ENCODE assay signal across 9 cellular contexts in genomic region chr2:148926291-148926961, GRCh38. TPM values are rescaled to one million over a fixed set of nuclear protein-coding genes. Genes with fewer than 3 reads are reported as not detected.
DNase-seq lines count a peak whose midpoint lies in the region; FAIRE-seq and TF ChIP-seq lines count a peak whose summit lies in the region.
"Had no signal": no experiment of that assay in that cellular context is flagged by ENCODE, and none has a peak within 500 bp of the region (broad histone marks: within the 10 kb centered on the region; RNA-seq: fewer than 3 reads in every experiment).

No MANE protein-coding gene starts in this region.

- peaks cover 9% of the 10 kb centered on the region for H3K36me3 Mint-ChIP-seq in activated CD4-positive, alpha-beta memory T cell treated with anti-CD3 and anti-CD28 coated beads for 36 hours
- H3K36me3 Mint-ChIP-seq in nephron (ENCODE audit: low read depth) = no peaks in the 10 kb centered on the region
- H3K36me3 Mint-ChIP-seq: mesothelial cell of epicardium had no signal

- H3K27ac ChIP-seq in endothelial cell of umbilical vein (ENCODE audit: insufficient read depth, low read depth, low read length) (no peak overlapping the region), transverse colon (peak overlapping the region in 2 of 4 donors; percentile 19 to 28)

- H3K27me3 Mint-ChIP-seq in activated CD4-positive, alpha-beta memory T cell treated with anti-CD3 and anti-CD28 coated beads for 36 hours = no peaks in the 10 kb centered on the region
- H3K27me3 Mint-ChIP-seq in nephron (ENCODE audit: low read depth) = peaks cover 4% of the 10 kb centered on the region

- TF ChIP-seq CTCF in GM12875 (IDR thresholded peaks at IDR 0.05; ENCODE audit: borderline replicate concordance, insufficient read depth, low read depth, low read length) (peak; percentile 72; the same call in 1 of the 2 replicates), endothelial cell of umbilical vein (IDR thresholded peaks at IDR 0.05; ENCODE audit: extremely low read depth in 1 of 2, insufficient read depth in 1 of 2, low read depth in 1 of 2, low read length in 2 of 2) (peak; percentile 74 to 75), nephron (IDR thresholded peaks at IDR 0.05; ENCODE audit: unreplicated experiment in 3 of 3) (peak; percentile 57 to 72 (median 58)), transverse colon (IDR thresholded peaks at IDR 0.05) (peak; percentile 25 to 71 (median 45))

- FAIRE-seq in endothelial cell of umbilical vein (lab: Jason Lieb, UNC) = peak; percentile 31

- peak overlapping the region; percentile 65 for H2AFZ ChIP-seq in endothelial cell of umbilical vein (ENCODE audit: low read depth, low read length)

- no peaks in the 10 kb centered on the region for H3K9me3 Mint-ChIP-seq in activated CD4-positive, alpha-beta memory T cell treated with anti-CD3 and anti-CD28 coated beads for 36 hours
- no peaks in the 10 kb centered on the region for H3K9me3 Mint-ChIP-seq in nephron
- H3K9me3 Mint-ChIP-seq: mesothelial cell of epicardium had no signal

- CTCF ChIA-PET in activated CD4-positive, alpha-beta memory T cell treated with anti-CD3 and anti-CD28 coated beads for 36 hours (lab: Charles Lee) = interaction anchor here (0.8 to 1.4 kb wide), 7 partner anchors 9 to 142 kb away, joined by 3 to 5 read pairs (median 4); no protein-coding TSS in a partner anchor
- CTCF ChIA-PET in endothelial cell of umbilical vein (lab: Charles Lee) = interaction anchor here (1.0 to 1.5 kb wide), 7 partner anchors 10 to 990 kb away, joined by 3 to 5 read pairs (median 4); no protein-coding TSS in a partner anchor

- H3K4me1 ChIP-seq in endothelial cell of umbilical vein (ENCODE audit: control insufficient read depth, extremely low read depth, insufficient read depth, low read length) (no peaks in the 10 kb centered on the region), transverse colon (peaks cover 0 to 9% (median 0%) of the 10 kb centered on the region in 4 donors)

- H3K9me3 ChIP-seq in MG63 (no peaks in the 10 kb centered on the region), endothelial cell of umbilical vein (replicated peaks; ENCODE audit: control insufficient read depth, insufficient read depth, low read length) (no peaks in the 10 kb centered on the region), transverse colon (no peaks in the 10 kb centered on the region)

- H3K27me3 ChIP-seq in H7 (ENCODE audit: control insufficient read depth, insufficient read depth, low read length) (no peaks in the 10 kb centered on the region), MG63 (no peaks in the 10 kb centered on the region), endothelial cell of umbilical vein (ENCODE audit: control insufficient read depth in 2 of 2, insufficient read depth in 2 of 2, low read length in 2 of 2) (no peaks in the 10 kb centered on the region), transverse colon (no peaks in the 10 kb centered on the region)

- peak overlapping the region; percentile 61 for H3K27ac Mint-ChIP-seq in activated CD4-positive, alpha-beta memory T cell treated with anti-CD3 and anti-CD28 coated beads for 36 hours
- peak overlapping the region; percentile 21 to 81 (median 76) for H3K27ac Mint-ChIP-seq in nephron
- H3K27ac Mint-ChIP-seq: mesothelial cell of epicardium had no signal

- no peaks in the 10 kb centered on the region for H3K9me1 ChIP-seq in endothelial cell of umbilical vein (replicated peaks; ENCODE audit: control insufficient read depth, extremely low read depth, insufficient read depth, low read length)

- H3K4me3 Mint-ChIP-seq in activated CD4-positive, alpha-beta memory T cell treated with anti-CD3 and anti-CD28 coated beads for 36 hours = peak overlapping the region; percentile 77
- peak overlapping the region in 1 of 3 experiments; percentile 35 for H3K4me3 Mint-ChIP-seq in nephron
- H3K4me3 Mint-ChIP-seq: mesothelial cell of epicardium had no signal

- no peak for TF ChIP-seq EP300 in transverse colon (IDR thresholded peaks at IDR 0.05; ENCODE audit: low read depth)

- H3K4me3 ChIP-seq in GM12875 (ENCODE audit: low read depth, low read length) (no peak overlapping the region), H7 (ENCODE audit: insufficient read depth, low read depth, low read length) (no peak overlapping the region), MG63 (no peak overlapping the region), endothelial cell of umbilical vein (replicated peaks in 1 of 3; ENCODE audit: insufficient read depth in 1 of 3, low read depth in 1 of 3, low read length in 3 of 3) (no peak overlapping the region), transverse colon (peak overlapping the region in 1 of 4 donors; percentile 10)

- H3K79me2 ChIP-seq in endothelial cell of umbilical vein (ENCODE audit: control insufficient read depth, insufficient read depth, low read length) = no peaks in the 10 kb centered on the region

- POLR2A ChIA-PET in activated CD4-positive, alpha-beta memory T cell treated with anti-CD3 and anti-CD28 coated beads for 36 hours (lab: Charles Lee) = interaction anchor here (1.4 kb wide), 1 partner anchor 282 kb away, joined by 3 read pairs; the partner anchor contains the start of gene EPC2
- POLR2A ChIA-PET in endothelial cell of umbilical vein (lab: Charles Lee) = no interaction called here

- in situ Hi-C loops in transverse colon (cut with MboI; ENCODE audit: low pct_ligation_motif_present in 1 of 4, low pct_unique_long_range_greater_than_20kb in 1 of 4, low sequenced_read_pairs in 3 of 4) = no loop called here

- BruUV-seq in endothelial cell of umbilical vein (replicated peaks; lab: Mats Ljungman, UMichigan) = no TSS peak

- dilution Hi-C loops in endothelial cell of umbilical vein (cut with MboI; ENCODE audit: extremely low pct_ligation_motif_present, low sequenced_read_pairs) = no loop called here

- WGBS in transverse colon (ENCODE audit: low coverage in 1 of 2), 2 donors = 42 to 64% methylated on average over 6 to 33 of the region's 33 CpGs

- H3K9ac ChIP-seq in endothelial cell of umbilical vein (replicated peaks; ENCODE audit: extremely low read depth, insufficient read depth, low read length) = no peak overlapping the region

- peaks cover 18% of the 10 kb centered on the region for H3K4me1 Mint-ChIP-seq in activated CD4-positive, alpha-beta memory T cell treated with anti-CD3 and anti-CD28 coated beads for 36 hours (ENCODE audit: low read depth)
- H3K4me1 Mint-ChIP-seq in nephron = peaks cover 34% of the 10 kb centered on the region

- intact Hi-C loops in activated CD4-positive, alpha-beta memory T cell treated with anti-CD3 and anti-CD28 coated beads for 36 hours (cut with micrococcal nuclease) = loop anchor here (1.0 to 5.0 kb wide), 3 partner anchors 38 to 61 kb away; partner anchors contain the start of gene KIF5C
- intact Hi-C loops in endothelial cell of umbilical vein (cut with micrococcal nuclease) = loop anchor here (1.0 to 5.0 kb wide), 3 partner anchors 64 to 939 kb away; no protein-coding TSS in a partner anchor
- intact Hi-C loops in transverse colon (cut with DNase I; ENCODE audit: low total_unique reads) = no loop called here

- no peak for TF ChIP-seq POLR2A in endothelial cell of umbilical vein (IDR thresholded peaks at IDR 0.05; ENCODE audit: low read depth, low read length)
- no peak for TF ChIP-seq POLR2A in transverse colon (IDR thresholded peaks at IDR 0.05)

- peaks cover 7% of the 10 kb centered on the region for H3K36me3 ChIP-seq in H7 (replicated peaks; ENCODE audit: control insufficient read depth, insufficient read depth, low read length)
- no peaks in the 10 kb centered on the region for H3K36me3 ChIP-seq in MG63
- H3K36me3 ChIP-seq in endothelial cell of umbilical vein (ENCODE audit: control insufficient read depth in 2 of 2, extremely low read depth in 1 of 2, insufficient read depth in 2 of 2, low read length in 2 of 2) = no peaks in the 10 kb centered on the region
- no peaks in the 10 kb centered on the region for H3K36me3 ChIP-seq in transverse colon

- H3K4me2 ChIP-seq in endothelial cell of umbilical vein (ENCODE audit: insufficient read depth, low read length) = peak overlapping the region; percentile 7

- H4K20me1 ChIP-seq in endothelial cell of umbilical vein (replicated peaks; ENCODE audit: control insufficient read depth, extremely low read depth, insufficient read depth, low read length) = no peaks in the 10 kb centered on the region

- DNase-seq in H7 (peak; percentile 79), MG63 (peak; percentile 10), endothelial cell of umbilical vein (ENCODE audit: low read depth, low spot score) (peak; percentile 58), transverse colon (peak; percentile 34), GM19240 (ENCODE audit: insufficient read length, low spot score) (no peak)
- peak; percentile 68 for DNase-seq in activated CD4-positive, alpha-beta memory T cell treated with anti-CD3 and anti-CD28 coated beads for 36 hours

TF ChIP-seq in endothelial cell of umbilical vein, 7 proteins besides CTCF, POLR2A, EP300 and RAD21 (continues in another document):
- TF ChIP-seq FOS (IDR thresholded peaks at IDR 0.05; ENCODE audit: borderline replicate concordance, insufficient read depth, low read length) = no peak
- TF ChIP-seq MAX (IDR thresholded peaks at IDR 0.05; ENCODE audit: insufficient read depth, insufficient read length) = no peak
- no peak for TF ChIP-seq MYC (IDR thresholded peaks at IDR 0.05; ENCODE audit: low read depth, low read length)
- TF ChIP-seq POLR2AphosphoS5 (IDR thresholded peaks at IDR 0.05; ENCODE audit: insufficient read depth, low read depth, low read length) = no peak
- no peak for TF ChIP-seq GATA2 (IDR thresholded peaks at IDR 0.05; ENCODE audit: insufficient read depth, insufficient read length, low read depth, low read length)
- TF ChIP-seq JUN (IDR thresholded peaks at IDR 0.05; ENCODE audit: borderline replicate concordance, insufficient read depth, insufficient read length, low read depth) = no peak

RNA-seq across cellular contexts. Expression of gene KIF5C, which starts 51.4 kb away (rescaled TPM):
- 24.0 and 38.2 TPM in 2 replicates for total RNA-seq in H7 (2014; rRNA removed; shearing (Covaris generic))
- 0.13 and 0.96 TPM in 2 replicates for total RNA-seq in MG63 (2014; rRNA removed; shearing (Covaris generic); ENCODE audit: low replicate concordance)
- 10 to 100 TPM; 25.2 to 30.8 TPM for total RNA-seq in activated CD4-positive, alpha-beta memory T cell treated with anti-CD3 and anti-CD28 coated beads for 36 hours
- 0.21 and 0.55 TPM in 2 replicates for total RNA-seq in endothelial cell of umbilical vein
- polyA plus RNA-seq in endothelial cell of umbilical vein = 0.01 TPM in 1 of 2 replicates, not detected in the other
- polyA plus RNA-seq in endothelial cell of umbilical vein (2011; cell fraction: cytosol; rRNA removed) = 0.01 and 0.06 TPM in 2 replicates
- polyA plus RNA-seq in endothelial cell of umbilical vein (2011; cell fraction: nucleus; rRNA removed) = 0.04 and 0.09 TPM in 2 replicates
- 0.20 and 0.29 TPM in 2 replicates for polyA plus RNA-seq in endothelial cell of umbilical vein (2012)
- 0.24 TPM in 1 of 2 replicates, not detected in the other for polyA minus RNA-seq in endothelial cell of umbilical vein
- not detected for polyA minus RNA-seq in endothelial cell of umbilical vein (2011; cell fraction: cytosol; rRNA and poly(A)+ RNA removed)
- not detected in 2 replicates for polyA minus RNA-seq in endothelial cell of umbilical vein (2011; cell fraction: nucleus; rRNA and poly(A)+ RNA removed)
- 1 to 10 TPM in 3 of 4 donors, under 1 TPM in 1; 0.75 to 3.2 (median 2.3) TPM for total RNA-seq in transverse colon
